31 cellular contexts compared by ENCODE assay signal in the genomic region with DNA sequence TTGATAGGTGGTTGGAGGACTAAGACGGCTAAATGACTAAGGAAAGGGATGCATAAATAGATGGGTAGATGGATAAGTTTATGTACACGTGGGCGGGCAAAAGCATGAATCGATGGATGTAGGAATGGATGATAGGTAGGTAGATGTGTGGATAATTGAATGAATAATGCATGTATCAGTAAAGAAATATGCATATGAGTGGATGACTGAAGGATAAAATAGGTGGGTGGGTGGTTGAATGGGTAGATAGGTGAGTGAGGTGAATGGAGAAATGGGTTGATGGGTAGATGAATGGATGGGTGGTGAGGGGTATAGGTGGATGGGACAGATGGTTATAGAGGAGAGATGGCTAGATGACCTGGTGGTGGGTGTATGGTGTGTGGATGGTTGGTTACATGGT. TPM values are rescaled to one million over a fixed set of nuclear protein-coding genes. Genes with fewer than 3 reads are reported as not detected.
"Had no signal": no experiment of that assay in that cellular context is flagged by ENCODE, and none has a peak within 500 bp of the region (broad histone marks: within the 10 kb centered on the region; RNA-seq: fewer than 3 reads in every experiment).

No MANE protein-coding gene starts in this region.

- ATAC-seq: naive thymus-derived CD4-positive, alpha-beta T cell; natural killer cell treated with Interleukin-12 subunit alpha and Interleukin-12 subunit beta and Interleukin-15 and Interleukin-18, amount 100 ng/mL, for 72 hours; pancreas; right cardiac atrium; stimulated activated effector memory CD8-positive, alpha-beta T cell treated with anti-CD3 and anti-CD28 coated beads, Interleukin-12 subunit alpha, Interleukin-12 subunit beta, amount 100 ng/mL, for 72 hours had no signal

- H3K27ac ChIP-seq: left ventricle myocardium inferior, pancreas, prostate gland, sigmoid colon, spleen, suprapubic skin, thoracic aorta, tibial artery, vagina had no signal

- H3K4me3 Mint-ChIP-seq: mesothelial cell of epicardium; naive thymus-derived CD4-positive, alpha-beta T cell; natural killer cell treated with Interleukin-12 subunit alpha and Interleukin-12 subunit beta and Interleukin-15 and Interleukin-18, amount 100 ng/mL, for 72 hours; stimulated activated effector memory CD8-positive, alpha-beta T cell treated with anti-CD3 and anti-CD28 coated beads, Interleukin-12 subunit alpha, Interleukin-12 subunit beta, amount 100 ng/mL, for 72 hours; stimulated activated naive CD8-positive, alpha-beta T cell treated with anti-CD3 and anti-CD28 coated beads, Interleukin-15, Interleukin-2, amounts not matched to agents 100 ng/mL and 50 ng/mL, for 24 hours had no signal

- H3K9me3 Mint-ChIP-seq: mesothelial cell of epicardium; natural killer cell treated with Interleukin-12 subunit alpha and Interleukin-12 subunit beta and Interleukin-15 and Interleukin-18, amount 100 ng/mL, for 72 hours; stimulated activated effector memory CD8-positive, alpha-beta T cell treated with anti-CD3 and anti-CD28 coated beads, Interleukin-12 subunit alpha, Interleukin-12 subunit beta, amount 100 ng/mL, for 72 hours; stimulated activated naive CD8-positive, alpha-beta T cell treated with anti-CD3 and anti-CD28 coated beads, Interleukin-15, Interleukin-2, amounts not matched to agents 100 ng/mL and 50 ng/mL, for 24 hours had no signal

- H3K27me3 ChIP-seq: pancreas, vagina had no signal

- H3K9me3 ChIP-seq: left ventricle myocardium inferior, pancreas, prostate gland, sigmoid colon, spleen, suprapubic skin, thoracic aorta, tibial artery, vagina had no signal

- DNase-seq: hypothalamus; islet precursor cell; left ventricle myocardium inferior; mesendoderm; naive thymus-derived CD4-positive, alpha-beta T cell; pancreas; posterior cingulate gyrus; retina; right cardiac atrium; small intestine; spleen; stimulated activated CD4-positive, alpha-beta T cell treated with anti-CD3 and anti-CD28 coated beads, Interleukin-4, amount 100 ng/mL, for 24 hours; stimulated activated naive CD4-positive, alpha-beta T cell; tibial artery; trophoblast cell had no signal

- H3K27ac Mint-ChIP-seq: mesothelial cell of epicardium; naive thymus-derived CD4-positive, alpha-beta T cell; natural killer cell treated with Interleukin-12 subunit alpha and Interleukin-12 subunit beta and Interleukin-15 and Interleukin-18, amount 100 ng/mL, for 72 hours; stimulated activated effector memory CD8-positive, alpha-beta T cell treated with anti-CD3 and anti-CD28 coated beads, Interleukin-12 subunit alpha, Interleukin-12 subunit beta, amount 100 ng/mL, for 72 hours; stimulated activated naive CD8-positive, alpha-beta T cell treated with anti-CD3 and anti-CD28 coated beads, Interleukin-15, Interleukin-2, amounts not matched to agents 100 ng/mL and 50 ng/mL, for 24 hours had no signal

- H3K4me1 Mint-ChIP-seq: mesothelial cell of epicardium; naive thymus-derived CD4-positive, alpha-beta T cell; stimulated activated effector memory CD8-positive, alpha-beta T cell treated with anti-CD3 and anti-CD28 coated beads, Interleukin-12 subunit alpha, Interleukin-12 subunit beta, amount 100 ng/mL, for 72 hours had no signal

- FAIRE-seq: pancreas, small intestine had no signal

- H3K4me3 ChIP-seq: left ventricle myocardium inferior, lung, pancreas, prostate gland, sigmoid colon, spleen, suprapubic skin, thoracic aorta, tibial artery, vagina had no signal

- H3K4me1 ChIP-seq: left ventricle myocardium inferior, pancreas, prostate gland, sigmoid colon, spleen, suprapubic skin, tibial artery, vagina had no signal

- H3K36me3 ChIP-seq: left ventricle myocardium inferior, pancreas, prostate gland, sigmoid colon, spleen, suprapubic skin, thoracic aorta, tibial artery, vagina had no signal

- H3K36me3 Mint-ChIP-seq: mesothelial cell of epicardium; natural killer cell treated with Interleukin-12 subunit alpha and Interleukin-12 subunit beta and Interleukin-15 and Interleukin-18, amount 100 ng/mL, for 72 hours; stimulated activated effector memory CD8-positive, alpha-beta T cell treated with anti-CD3 and anti-CD28 coated beads, Interleukin-12 subunit alpha, Interleukin-12 subunit beta, amount 100 ng/mL, for 72 hours had no signal

RNA-seq across cellular contexts. Expression of gene SLC12A5, which starts 20.2 kb away (rescaled TPM):
- total RNA-seq: kidney epithelial cell; left ventricle myocardium inferior; lower leg skin; myocyte; naive thymus-derived CD4-positive, alpha-beta T cell; natural killer cell treated with Interleukin-12 subunit alpha and Interleukin-12 subunit beta and Interleukin-15 and Interleukin-18, amount 100 ng/mL, for 72 hours; subcutaneous adipose tissue; thoracic aorta; ureter; vagina had no signal
- polyA plus RNA-seq: lung; naive thymus-derived CD4-positive, alpha-beta T cell had no signal

RNA-seq across cellular contexts. Expression of gene MMP9, which starts 40.5 kb away (rescaled TPM):
- total RNA-seq: mesothelial cell of epicardium, myocyte had no signal
- polyA plus RNA-seq: naive thymus-derived CD4-positive, alpha-beta T cell; neural cell had no signal
